Comparison of ENCODE assay signal across 16 cellular contexts in genomic region chr3:187587012-187587544, GRCh38.
"Had no signal": no experiment of that assay in that cellular context is flagged by ENCODE, and none has a peak within 500 bp of the region (broad histone marks: within the 10 kb centered on the region; RNA-seq: fewer than 3 reads in every experiment).

No MANE protein-coding gene starts in this region.

- H3K4me1 ChIP-seq: thyroid gland had no signal

- H3K9me3 ChIP-seq: thyroid gland had no signal

- DNase-seq: activated B cell treated with CpG ODN at 0.5 μM for 24 hours; activated CD4-positive, alpha-beta memory T cell treated with anti-CD3 and anti-CD28 coated beads for 36 hours; activated CD4-positive, alpha-beta T cell treated with anti-CD3 and anti-CD28 coated beads for 4 hours; activated gamma-delta T cell treated with Interleukin-2 at 50 U/mL for 16 hours; activated T-cell treated with anti-CD3 and anti-CD28 coated beads for 4 hours; dermis blood vessel endothelial cell; effector memory CD4-positive, alpha-beta T cell; left ventricle myocardium superior; occipital lobe; posterior cingulate gyrus; retina; stimulated activated CD8-positive, alpha-beta memory T cell treated with anti-CD3 and anti-CD28 coated beads, Interleukin-4, amount 100 ng/mL, for 48 hours; stimulated activated naive CD4-positive, alpha-beta T cell treated with Interleukin-2 at 50 U/mL for 16 hours; thyroid gland had no signal

- H3K27me3 ChIP-seq: cardiac muscle cell, thyroid gland had no signal

- H3K27ac ChIP-seq: cardiac muscle cell, thyroid gland had no signal

- ATAC-seq: activated naive CD4-positive, alpha-beta T cell treated with anti-CD3 and anti-CD28 coated beads, Interleukin-2, amount 50 U/mL, for 72 hours; left ventricle myocardium superior had no signal

- H3K4me3 ChIP-seq: cardiac muscle cell, thyroid gland had no signal

- H3K36me3 ChIP-seq: cardiac muscle cell, thyroid gland had no signal
